In genomic region chr6:13487122-13488014, GRCh38 we compare ENCODE assay signal across 1 cellular context.
TF ChIP-seq lines count a peak whose summit lies in the region.

Gene GFOD1, minus strand, starts transcription at chr6:13487600. Its CDS starts 710 bp downstream, at chr6:13486890.

TF ChIP-seq in K562, 482 proteins besides CTCF, POLR2A, EP300 and RAD21 (continued from another document and continues in another):
- TF ChIP-seq TFAP4 (CRISPR knock-in tag; IDR thresholded peaks at IDR 0.05; ENCODE audit: borderline replicate concordance) (peak; percentile 24; the same call in 1 of the 2 replicates), ZNF518B (CRISPR knock-in tag; IDR thresholded peaks at IDR 0.05) (no peak), ZSCAN29 (IDR thresholded peaks at IDR 0.05) (peak; percentile 71; the same call in 1 of the 2 replicates), ZNF324 (CRISPR knock-in tag; IDR thresholded peaks at IDR 0.05) (no peak), SAFB (IDR thresholded peaks at IDR 0.05; ENCODE audit: borderline replicate concordance, low read depth, low read length) (0 out of 2 replicates have a peak, but pooled peaks have one; percentile 13), TBP (optimal IDR thresholded peaks at IDR 0.05; ENCODE audit: low read depth, low read length) (peak; percentile 63), YY1 (IDR thresholded peaks at IDR 0.05; ENCODE audit: borderline replicate concordance in 1 of 3, control insufficient read depth in 1 of 3, extremely low read depth in 1 of 3, insufficient read depth in 3 of 3, insufficient read length in 1 of 3, insufficient replicate concordance in 2 of 3, low read depth in 1 of 3, low read length in 2 of 3) (peak in 2 of 3 experiments; percentile 54 to 78), ZBTB33 (CRISPR knock-in tag; IDR thresholded peaks at IDR 0.05) (peak; percentile 28; the same call in 1 of the 2 replicates), ZBTB7A (IDR thresholded peaks at IDR 0.05; ENCODE audit: borderline replicate concordance, control insufficient read depth, low read depth, low read length) (peak; percentile 28; the same call in 1 of the 2 replicates), CSDE1 (IDR thresholded peaks at IDR 0.05) (no peak), EGR1 (conservative IDR thresholded peaks at IDR 0.05) (0 out of 2 replicates have a peak, but pooled peaks have one; percentile 10), ZBTB34 (CRISPR knock-in tag; IDR thresholded peaks at IDR 0.05) (no peak), DNMT1 (IDR thresholded peaks at IDR 0.05) (no peak), U2AF1 (optimal IDR thresholded peaks at IDR 0.05; ENCODE audit: low read depth, low read length) (peak; percentile 21), UBTF (IDR thresholded peaks at IDR 0.05; ENCODE audit: borderline replicate concordance in 1 of 2, low read depth in 2 of 2, low read length in 2 of 2) (peak; percentile 87 to 95), HDAC1 (IDR thresholded peaks at IDR 0.05) (peak in 1 of 2 experiments; percentile 30; a peak in 1 of 4 replicates), ZNF589 (CRISPR knock-in tag; IDR thresholded peaks at IDR 0.05; ENCODE audit: low read depth) (no peak), PTTG1 (tag; IDR thresholded peaks at IDR 0.05; ENCODE audit: low read depth) (no peak), TCF15 (CRISPR knock-in tag; IDR thresholded peaks at IDR 0.05) (no peak), RNF2 (IDR thresholded peaks at IDR 0.05) (peak; percentile 9; the same call in 1 of the 2 replicates), MITF (IDR thresholded peaks at IDR 0.05) (0 out of 2 replicates have a peak, but pooled peaks have one; percentile 20), KDM5B (IDR thresholded peaks at IDR 0.05; ENCODE audit: insufficient replicate concordance, low read depth, low read length) (peak; percentile 62), HMGN3 (IDR thresholded peaks at IDR 0.05; ENCODE audit: borderline replicate concordance, extremely low read depth, insufficient read length, low read depth, low read length) (peak; percentile 51), SMAD4 (CRISPR knock-in tag; conservative IDR thresholded peaks at IDR 0.05) (peak; percentile 65), ZNF592 (IDR thresholded peaks at IDR 0.05) (0 out of 2 replicates have a peak, but pooled peaks have one; percentile 31), ZHX1 (conservative IDR thresholded peaks at IDR 0.05; ENCODE audit: low read length) (no peak), TOE1 (IDR thresholded peaks at IDR 0.05; ENCODE audit: borderline replicate concordance) (no peak), TOE1 (CRISPR knock-in tag; IDR thresholded peaks at IDR 0.05; ENCODE audit: borderline replicate concordance, low read depth) (no peak), POLR2G (IDR thresholded peaks at IDR 0.05; ENCODE audit: low read depth, low read length) (peak; percentile 91), EP400 (IDR thresholded peaks at IDR 0.05) (no peak), NONO (IDR thresholded peaks at IDR 0.05; ENCODE audit: low read depth in 2 of 2, low read length in 1 of 2) (peak; percentile 6 to 72; a peak in 3 of 4 replicates), E2F1 (CRISPR knock-in tag; IDR thresholded peaks at IDR 0.05) (peak; percentile 47; the same call in 1 of the 2 replicates), PHF8 (IDR thresholded peaks at IDR 0.05; ENCODE audit: borderline replicate concordance, low read length) (peak; percentile 72; the same call in 1 of the 2 replicates)
